In the genomic region with DNA sequence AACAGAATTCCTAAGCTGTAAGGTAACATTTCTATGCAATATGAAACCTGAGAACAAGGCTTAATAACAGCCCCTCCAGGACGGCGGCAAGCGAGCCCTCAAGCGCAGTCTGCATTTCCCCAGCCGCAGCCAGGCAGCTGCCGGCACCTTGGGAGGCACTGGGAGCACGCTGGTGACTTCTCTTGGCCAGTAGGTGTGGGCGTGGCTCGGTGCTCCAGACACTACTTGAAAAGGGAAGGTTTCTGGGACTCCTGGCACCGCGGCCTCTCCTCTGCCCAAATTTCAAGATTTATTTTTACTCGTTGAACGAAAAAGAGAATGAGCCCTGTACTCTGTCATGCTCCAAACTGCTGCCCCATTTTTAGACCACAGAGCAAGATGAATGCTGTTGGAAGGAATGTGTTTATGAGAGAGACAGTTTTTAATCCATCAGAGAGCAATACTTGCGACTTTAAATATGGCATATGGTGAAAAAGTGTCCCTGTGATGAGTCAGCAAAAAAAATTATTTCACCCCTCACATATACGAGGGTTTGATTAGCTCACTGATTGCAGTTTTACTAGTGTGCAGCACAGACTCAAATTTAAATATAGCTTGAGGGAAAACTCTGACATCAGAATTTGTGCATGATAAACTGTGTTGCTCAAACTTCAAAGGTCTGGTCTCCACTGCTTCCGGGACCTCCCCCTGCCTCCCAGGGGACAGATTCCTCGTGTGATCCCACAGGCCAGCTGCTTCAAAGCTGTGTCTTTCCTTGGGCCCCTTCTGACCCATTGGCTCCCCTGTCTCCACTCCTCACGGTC, we compare ENCODE assay signal across 9 cellular contexts.
DNase-seq lines count a peak whose midpoint lies in the region; ATAC-seq and TF ChIP-seq lines count a peak whose summit lies in the region.
"Had no signal": no experiment of that assay in that cellular context is flagged by ENCODE, and none has a peak within 500 bp of the region (broad histone marks: within the 10 kb centered on the region; RNA-seq: fewer than 3 reads in every experiment).

No MANE protein-coding gene starts in this region.

- POLR2A ChIA-PET in SK-N-SH (lab: Yijun Ruan, JAX): no interaction called here

- H2BK15ac ChIP-seq in mesendoderm (replicated peaks; ENCODE audit: low read depth): no peak overlapping the region

- no peak for TF ChIP-seq EP300 in SK-N-SH (IDR thresholded peaks at IDR 0.05; ENCODE audit: borderline replicate concordance in 1 of 2, low read depth in 1 of 2, low read length in 1 of 2)

- TF ChIP-seq POLR2A in uterus (IDR thresholded peaks at IDR 0.05): peak in 1 of 2 donors; percentile 36

- H3K79me2 ChIP-seq in SK-N-SH (ENCODE audit: insufficient read depth): peaks cover 83% of the 10 kb centered on the region
- H3K79me2 ChIP-seq in mesendoderm (ENCODE audit: control insufficient read depth, insufficient read depth, low read length): no peaks in the 10 kb centered on the region

- H4K5ac ChIP-seq in mesendoderm (ENCODE audit: low read length): no peak overlapping the region

- H3K23ac ChIP-seq in mesendoderm (ENCODE audit: low read length): no peak overlapping the region

- DNase-seq in SK-N-SH (peak; percentile 47), colonic mucosa (no peak), mesendoderm (peak; percentile 59), uterus (peak; percentile 66 to 83), KBM-7 (no peak), NCI-H1694 (lab: John Stamatoyannopoulos, UW) (no peak)
- no peak for DNase-seq in stimulated activated CD4-positive, alpha-beta T cell treated with anti-CD3 and anti-CD28 coated beads, Interleukin-4, amount 100 ng/mL, for 1 hour

- H3K4me1 ChIP-seq in SK-N-SH (ENCODE audit: control insufficient read depth in 1 of 2, insufficient read depth in 2 of 2, low read depth in 1 of 2, low read length in 1 of 2): peaks cover 10 to 27% of the 10 kb centered on the region in 2 experiments; a peak in 3 of 4 replicates
- H3K4me1 ChIP-seq in colonic mucosa: no peaks in the 10 kb centered on the region
- peaks cover 8% of the 10 kb centered on the region for H3K4me1 ChIP-seq in mesendoderm (ENCODE audit: control insufficient read depth, low read depth, low read length)
- H3K4me1 ChIP-seq in uterus: peaks cover 5 to 16% of the 10 kb centered on the region in 2 donors

- peaks cover 3% of the 10 kb centered on the region for H3K79me1 ChIP-seq in mesendoderm (ENCODE audit: low read length)

- ATAC-seq in SK-N-SH treated with all-trans-retinoic acid at 6 μM for 48 hours: no peak

- no peak for TF ChIP-seq CTCF in SK-N-SH (IDR thresholded peaks at IDR 0.05)
- TF ChIP-seq CTCF in colonic mucosa (IDR thresholded peaks at IDR 0.05): no peak
- TF ChIP-seq CTCF in uterus (IDR thresholded peaks at IDR 0.05): no peak

- H4K20me1 ChIP-seq in SK-N-SH (ENCODE audit: insufficient read depth): no peaks in the 10 kb centered on the region

- no peak overlapping the region for H4K8ac ChIP-seq in mesendoderm (ENCODE audit: low read depth, low read length)

- CTCF ChIA-PET in SK-N-SH (lab: Yijun Ruan, JAX): interaction anchor here (1.0 to 1.4 kb wide), 2 partner anchors 15 to 24 kb away, joined by 3 read pairs; no protein-coding TSS in a partner anchor

- peak overlapping the region in 1 of 2 experiments; percentile 50; a peak in 2 of 4 replicates for H3K27ac ChIP-seq in SK-N-SH (ENCODE audit: low read depth in 2 of 2, low read length in 1 of 2)
- H3K27ac ChIP-seq in colonic mucosa: peak overlapping the region; percentile 31
- peak overlapping the region; percentile 47 for H3K27ac ChIP-seq in mesendoderm (ENCODE audit: low read depth, low read length)
- H3K27ac ChIP-seq in uterus: peak overlapping the region; percentile 96 to 98
- H3K27ac ChIP-seq: C4-2B had no signal

- 86% methylated on average over 9 of the region's 18 CpGs for WGBS in SK-N-SH (ENCODE audit: low lambda C conversion rate)
- no CpG with 5 or more reads among the region's 18 CpGs for WGBS in mesendoderm (ENCODE audit: extremely low coverage, insufficient coverage, low lambda C conversion rate)

- intact Hi-C loops in colonic mucosa (cut with DNase I): no loop called here
- intact Hi-C loops in uterus (cut with DNase I; ENCODE audit: low total_unique reads): no loop called here

- H3K9me3 ChIP-seq in SK-N-SH (no peaks in the 10 kb centered on the region), colonic mucosa (no peaks in the 10 kb centered on the region), uterus (no peaks in the 10 kb centered on the region)

- H3K4me2 ChIP-seq in SK-N-SH (no peak overlapping the region), mesendoderm (ENCODE audit: low read length) (no peak overlapping the region)

- peak overlapping the region; percentile 22 for H3K56ac ChIP-seq in mesendoderm (ENCODE audit: low read length)

- no peak overlapping the region for H2AK5ac ChIP-seq in mesendoderm (ENCODE audit: low read length)

- H3K9ac ChIP-seq in SK-N-SH: no peak overlapping the region
- H3K9ac ChIP-seq in colonic mucosa (ENCODE audit: low read depth in 2 of 2, low read length in 2 of 2): no peak overlapping the region
- H3K9ac ChIP-seq in mesendoderm (ENCODE audit: low read length): no peak overlapping the region

- H2BK5ac ChIP-seq in mesendoderm (ENCODE audit: low read length): no peak overlapping the region

- peaks cover 0 to 44% of the 10 kb centered on the region in 2 experiments for H3K36me3 ChIP-seq in SK-N-SH (replicated peaks in 1 of 2; ENCODE audit: control insufficient read depth in 1 of 2, insufficient read depth in 2 of 2, low read length in 1 of 2)
- H3K36me3 ChIP-seq in colonic mucosa: no peaks in the 10 kb centered on the region
- H3K36me3 ChIP-seq in mesendoderm (ENCODE audit: control insufficient read depth, insufficient read depth, low read length): no peaks in the 10 kb centered on the region
- H3K36me3 ChIP-seq in uterus: no peaks in the 10 kb centered on the region

- no peak overlapping the region for H2BK120ac ChIP-seq in mesendoderm (ENCODE audit: low read depth, low read length)

- H3K4me3 ChIP-seq in SK-N-SH (ENCODE audit: low read depth in 2 of 2, low read length in 1 of 2) (no peak overlapping the region), colonic mucosa (no peak overlapping the region), mesendoderm (ENCODE audit: low read length) (no peak overlapping the region), uterus (peak overlapping the region in 1 of 2 donors; percentile 11)

- H3K27me3 ChIP-seq in SK-N-SH (ENCODE audit: insufficient read depth): no peaks in the 10 kb centered on the region
- H3K27me3 ChIP-seq in colonic mucosa: no peaks in the 10 kb centered on the region
- no peaks in the 10 kb centered on the region for H3K27me3 ChIP-seq in mesendoderm (ENCODE audit: insufficient read depth, low read length, poor library complexity)
- no peaks in the 10 kb centered on the region for H3K27me3 ChIP-seq in uterus

- H3K9me2 ChIP-seq in SK-N-SH: no peaks in the 10 kb centered on the region

- no peak overlapping the region for H2AFZ ChIP-seq in SK-N-SH (ENCODE audit: low read depth)

- peaks cover 15% of the 10 kb centered on the region for H3F3A ChIP-seq in SK-N-SH (replicated peaks; ENCODE audit: insufficient read depth)

- TF ChIP-seq RAD21 in SK-N-SH (IDR thresholded peaks at IDR 0.05; ENCODE audit: low read length): no peak

- H3K18ac ChIP-seq in mesendoderm (ENCODE audit: low read length): no peak overlapping the region

- in situ Hi-C loops in KBM-7 (cut with MboI; ENCODE audit: low pct_unique_long_range_greater_than_20kb, low sequenced_read_pairs): no loop called here

- H3K4ac ChIP-seq in mesendoderm (ENCODE audit: low read depth, low read length): no peak overlapping the region

TF ChIP-seq in SK-N-SH, 30 proteins besides CTCF, POLR2A, EP300 and RAD21 (continues in another document):
- TF ChIP-seq MEF2A (IDR thresholded peaks at IDR 0.05; ENCODE audit: borderline replicate concordance, low read depth) (no peak), SIN3A (IDR thresholded peaks at IDR 0.05; ENCODE audit: borderline replicate concordance, low read depth, low read length) (no peak)

TF ChIP-seq in SK-N-SH treated with all-trans-retinoic acid at 6 μM for 48 hours, 23 proteins besides CTCF, POLR2A, EP300 and RAD21:
- TF ChIP-seq TOX (CRISPR knock-in tag; IDR thresholded peaks at IDR 0.05; ENCODE audit: borderline replicate concordance) (no peak), BACH2 (CRISPR knock-in tag; IDR thresholded peaks at IDR 0.05; ENCODE audit: borderline replicate concordance) (no peak), CSDC2 (CRISPR knock-in tag; IDR thresholded peaks at IDR 0.05) (no peak)
TF ChIP-seq in SK-N-SH treated with all-trans-retinoic acid at 6 μM for 48 hours: peak in this region for 0.

Comparison
In these comparisons a context has a peak if more than half of its experiments do, and no peak if none do; other contexts are left out.
1. DNase-seq: peak in SK-N-SH (single experiment), mesendoderm (single experiment) and uterus (2 of 2); none in colonic mucosa (single experiment), stimulated activated CD4-positive, alpha-beta T cell treated with anti-CD3 and anti-CD28 coated beads, Interleukin-4, amount 100 ng/mL, for 1 hour (single experiment), KBM-7 (single experiment) and NCI-H1694 (single experiment).